ENCODE assay signal across 37 cellular contexts in the genomic region with DNA sequence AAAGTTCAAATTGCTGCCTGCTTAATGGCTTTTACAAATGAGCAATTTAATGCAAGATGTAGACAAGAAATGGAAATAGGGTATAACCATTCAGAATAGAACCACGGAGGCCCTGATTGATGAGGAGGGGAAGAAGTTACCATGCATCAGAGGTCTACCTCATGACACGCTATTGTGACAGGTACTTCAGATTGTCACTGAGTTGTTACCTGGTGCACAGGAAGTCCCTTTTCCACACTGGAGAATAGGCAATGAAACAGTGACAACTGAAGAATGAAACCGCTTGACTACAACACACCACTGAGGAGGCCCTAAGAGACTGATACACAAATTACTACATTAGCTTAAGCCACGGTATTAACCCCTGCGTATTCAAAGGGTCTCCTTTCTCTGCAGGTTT.
"Had no signal": no experiment of that assay in that cellular context is flagged by ENCODE, and none has a peak within 500 bp of the region (broad histone marks: within the 10 kb centered on the region; RNA-seq: fewer than 3 reads in every experiment).

No MANE protein-coding gene starts in this region.

- H3K27ac Mint-ChIP-seq: activated CD4-positive, alpha-beta memory T cell treated with anti-CD3 and anti-CD28 coated beads, Interleukin-2, amount 10 ng/mL, durations not matched to agents 7 days and 5 days; activated CD4-positive, alpha-beta T cell treated with anti-CD3 and anti-CD28 coated beads for 36 hours; activated CD4-positive, alpha-beta T cell treated with anti-CD3 and anti-CD28 coated beads, Interleukin-2, amount 10 ng/mL, durations not matched to agents 7 days and 5 days; activated CD8-positive, alpha-beta memory T cell treated with anti-CD3 and anti-CD28 coated beads, Interleukin-2, amount 10 ng/mL, durations not matched to agents 7 days and 5 days; activated CD8-positive, alpha-beta T cell treated with anti-CD3 and anti-CD28 coated beads, Interleukin-2, amount 10 ng/mL, durations not matched to agents 7 days and 5 days; activated naive CD4-positive, alpha-beta T cell treated with anti-CD3 and anti-CD28 coated beads, Interleukin-2, amount 10 ng/mL, durations not matched to agents 7 days and 5 days; activated naive CD4-positive, alpha-beta T cell treated with anti-CD3 and anti-CD28 coated beads, Interleukin-2, amount 50 U/mL, for 24 hours; activated naive CD8-positive, alpha-beta T cell; activated naive CD8-positive, alpha-beta T cell treated with anti-CD3 and anti-CD28 coated beads, Interleukin-2, amount 10 ng/mL, durations not matched to agents 7 days and 5 days; activated naive CD8-positive, alpha-beta T cell treated with anti-CD3 and anti-CD28 coated beads, Interleukin-2, amount 50 U/mL, for 24 hours; activated T-cell treated with anti-CD3 and anti-CD28 coated beads, Interleukin-2, amount 50 U/mL, for 24 hours; activated T-helper 2 cell treated with anti-CD3 and anti-CD28 coated beads, Interferon-gamma antibody, Interleukin-2, Interleukin-4, amounts not matched to agents 10 μg/mL and 5 μg/mL and 100 μg/mL, durations not matched to agents 14 hours and 24 hours and 36 hours; brain; T-helper 1 cell treated with Interleukin-12 subunit alpha and Interleukin-12 subunit beta and Interleukin-4 antibody, amounts not matched to agents 30 μg/mL and 1 μg/mL, for 36 hours; T-helper 2 cell treated with Interferon-gamma antibody and Interleukin-4, amounts not matched to agents 5 μg/mL and 100 μg/mL, for 36 hours had no signal

- H3K4me3 ChIP-seq: ascending aorta, cardiac muscle cell had no signal

- H3K9me3 Mint-ChIP-seq: activated CD4-positive, alpha-beta T cell treated with anti-CD3 and anti-CD28 coated beads, Interleukin-2, amount 10 ng/mL, durations not matched to agents 7 days and 5 days; activated naive CD4-positive, alpha-beta T cell treated with anti-CD3 and anti-CD28 coated beads, Interleukin-2, amount 50 U/mL, for 24 hours; activated T-helper 2 cell treated with anti-CD3 and anti-CD28 coated beads, Interferon-gamma antibody, Interleukin-2, Interleukin-4, amounts not matched to agents 10 μg/mL and 5 μg/mL and 100 μg/mL, durations not matched to agents 14 hours and 24 hours and 36 hours; T-helper 2 cell treated with Interferon-gamma antibody and Interleukin-4, amounts not matched to agents 5 μg/mL and 100 μg/mL, for 36 hours had no signal

- H3K27ac ChIP-seq: ascending aorta, cardiac muscle cell, VCaP had no signal

- H3K27me3 ChIP-seq: ascending aorta, cardiac muscle cell had no signal

- H3K27me3 Mint-ChIP-seq: activated CD4-positive, alpha-beta memory T cell treated with anti-CD3 and anti-CD28 coated beads, Interleukin-2, amount 10 ng/mL, durations not matched to agents 7 days and 5 days; activated CD8-positive, alpha-beta memory T cell treated with anti-CD3 and anti-CD28 coated beads, Interleukin-2, amount 10 ng/mL, durations not matched to agents 7 days and 5 days; activated naive CD4-positive, alpha-beta T cell treated with anti-CD3 and anti-CD28 coated beads, Interleukin-2, amount 10 ng/mL, durations not matched to agents 7 days and 5 days; activated naive CD8-positive, alpha-beta T cell treated with anti-CD3 and anti-CD28 coated beads, Interleukin-2, amount 10 ng/mL, durations not matched to agents 7 days and 5 days; activated naive CD8-positive, alpha-beta T cell treated with anti-CD3 and anti-CD28 coated beads, Interleukin-2, amount 50 U/mL, for 24 hours; brain had no signal

- H3K36me3 ChIP-seq: ascending aorta, cardiac muscle cell had no signal

- H3K4me1 ChIP-seq: ascending aorta had no signal

- H3K4me1 Mint-ChIP-seq: activated CD4-positive, alpha-beta memory T cell treated with anti-CD3 and anti-CD28 coated beads, Interleukin-2, amount 10 ng/mL, durations not matched to agents 7 days and 5 days; activated CD4-positive, alpha-beta T cell treated with anti-CD3 and anti-CD28 coated beads for 36 hours; activated CD4-positive, alpha-beta T cell treated with anti-CD3 and anti-CD28 coated beads, Interleukin-2, amount 10 ng/mL, durations not matched to agents 7 days and 5 days; activated CD8-positive, alpha-beta memory T cell treated with anti-CD3 and anti-CD28 coated beads, Interleukin-2, amount 10 ng/mL, durations not matched to agents 7 days and 5 days; activated naive CD4-positive, alpha-beta T cell treated with anti-CD3 and anti-CD28 coated beads, Interleukin-2, amount 10 ng/mL, durations not matched to agents 7 days and 5 days; activated naive CD4-positive, alpha-beta T cell treated with anti-CD3 and anti-CD28 coated beads, Interleukin-2, amount 50 U/mL, for 24 hours; activated naive CD8-positive, alpha-beta T cell treated with anti-CD3 and anti-CD28 coated beads, Interleukin-2, amount 10 ng/mL, durations not matched to agents 7 days and 5 days; activated naive CD8-positive, alpha-beta T cell treated with anti-CD3 and anti-CD28 coated beads, Interleukin-2, amount 50 U/mL, for 24 hours; central memory CD8-positive, alpha-beta T cell had no signal

- H3K36me3 Mint-ChIP-seq: activated CD8-positive, alpha-beta memory T cell treated with anti-CD3 and anti-CD28 coated beads, Interleukin-2, amount 10 ng/mL, durations not matched to agents 7 days and 5 days; activated naive CD4-positive, alpha-beta T cell treated with anti-CD3 and anti-CD28 coated beads, Interleukin-2, amount 10 ng/mL, durations not matched to agents 7 days and 5 days; activated naive CD4-positive, alpha-beta T cell treated with anti-CD3 and anti-CD28 coated beads, Interleukin-2, amount 50 U/mL, for 24 hours; activated naive CD8-positive, alpha-beta T cell treated with anti-CD3 and anti-CD28 coated beads, Interleukin-2, amount 10 ng/mL, durations not matched to agents 7 days and 5 days had no signal

- ATAC-seq: activated CD4-positive, alpha-beta T cell treated with anti-CD3 and anti-CD28 coated beads for 36 hours; activated CD4-positive, CD25-positive, alpha-beta regulatory T cell treated with anti-CD3 and anti-CD28 coated beads, Interleukin-2, amount 50 U/mL, for 24 hours; activated CD8-positive, alpha-beta memory T cell treated with anti-CD3 and anti-CD28 coated beads, Interleukin-2, amount 10 ng/mL, durations not matched to agents 7 days and 5 days; activated CD8-positive, alpha-beta T cell treated with anti-CD3 and anti-CD28 coated beads, Interleukin-2, amount 10 ng/mL, durations not matched to agents 7 days and 5 days; activated naive CD8-positive, alpha-beta T cell treated with anti-CD3 and anti-CD28 coated beads, Interleukin-2, amount 50 U/mL, for 24 hours had no signal

- DNase-seq: activated CD4-positive, alpha-beta memory T cell treated with anti-CD3 and anti-CD28 coated beads, Interleukin-2, amount 10 ng/mL, durations not matched to agents 7 days and 5 days; activated CD4-positive, alpha-beta T cell treated with anti-CD3 and anti-CD28 coated beads for 1 hour; activated CD4-positive, alpha-beta T cell treated with anti-CD3 and anti-CD28 coated beads for 36 hours; activated CD4-positive, alpha-beta T cell treated with anti-CD3 and anti-CD28 coated beads for 48 hours; activated CD4-positive, alpha-beta T cell treated with anti-CD3 and anti-CD28 coated beads, Interleukin-2, amount 10 ng/mL, durations not matched to agents 7 days and 5 days; activated CD4-positive, alpha-beta T cell treated with anti-CD3 and anti-CD28 coated beads, Interleukin-2, amount 50 U/mL, for 48 hours; activated CD4-positive, CD25-positive, alpha-beta regulatory T cell; activated CD8-positive, alpha-beta memory T cell treated with anti-CD3 and anti-CD28 coated beads for 24 hours; activated CD8-positive, alpha-beta memory T cell treated with anti-CD3 and anti-CD28 coated beads, Interleukin-2, amount 10 ng/mL, durations not matched to agents 7 days and 5 days; activated CD8-positive, alpha-beta memory T cell treated with anti-CD3 and anti-CD28 coated beads, Interleukin-2, amount 50 U/mL, for 48 hours; activated CD8-positive, alpha-beta T cell treated with anti-CD3 and anti-CD28 coated beads, Interleukin-2, amount 10 ng/mL, durations not matched to agents 7 days and 5 days; activated effector memory CD4-positive, alpha-beta T cell treated with Interleukin-2 at 50 U/mL for 16 hours; activated gamma-delta T cell; activated naive CD4-positive, alpha-beta T cell treated with anti-CD3 and anti-CD28 coated beads, Interleukin-2, amount 10 ng/mL, durations not matched to agents 7 days and 5 days; activated naive CD4-positive, alpha-beta T cell treated with Interleukin-2 at 50 U/mL for 16 hours; activated naive CD8-positive, alpha-beta T cell treated with anti-CD3 and anti-CD28 coated beads, Interleukin-2, amount 10 ng/mL, durations not matched to agents 7 days and 5 days; activated naive CD8-positive, alpha-beta T cell treated with anti-CD3 and anti-CD28 coated beads, Interleukin-2, amount 50 U/mL, for 24 hours; activated T-cell treated with anti-CD3 and anti-CD28 coated beads, Interleukin-2, amount 50 U/mL, for 24 hours; activated T-cell treated with anti-CD3 and anti-CD28 coated beads, Interleukin-2, amount 50 U/mL, for 48 hours; amygdala; anterior cingulate cortex; caudate nucleus; cerebellar nuclear complex; T-helper 1 cell; T-helper 2 cell; T-helper 9 cell had no signal

- H3K4me3 Mint-ChIP-seq: activated CD4-positive, alpha-beta memory T cell treated with anti-CD3 and anti-CD28 coated beads, Interleukin-2, amount 10 ng/mL, durations not matched to agents 7 days and 5 days; activated CD4-positive, alpha-beta T cell treated with anti-CD3 and anti-CD28 coated beads for 36 hours; activated CD4-positive, alpha-beta T cell treated with anti-CD3 and anti-CD28 coated beads, Interleukin-2, amount 10 ng/mL, durations not matched to agents 7 days and 5 days; activated CD8-positive, alpha-beta memory T cell treated with anti-CD3 and anti-CD28 coated beads, Interleukin-2, amount 10 ng/mL, durations not matched to agents 7 days and 5 days; activated CD8-positive, alpha-beta T cell treated with anti-CD3 and anti-CD28 coated beads, Interleukin-2, amount 10 ng/mL, durations not matched to agents 7 days and 5 days; activated naive CD4-positive, alpha-beta T cell treated with anti-CD3 and anti-CD28 coated beads, Interleukin-2, amount 10 ng/mL, durations not matched to agents 7 days and 5 days; activated naive CD4-positive, alpha-beta T cell treated with anti-CD3 and anti-CD28 coated beads, Interleukin-2, amount 50 U/mL, for 24 hours; activated naive CD8-positive, alpha-beta T cell; activated naive CD8-positive, alpha-beta T cell treated with anti-CD3 and anti-CD28 coated beads, Interleukin-2, amount 10 ng/mL, durations not matched to agents 7 days and 5 days; activated naive CD8-positive, alpha-beta T cell treated with anti-CD3 and anti-CD28 coated beads, Interleukin-2, amount 50 U/mL, for 24 hours; activated T-cell treated with anti-CD3 and anti-CD28 coated beads, Interleukin-2, amount 50 U/mL, for 24 hours; brain; central memory CD8-positive, alpha-beta T cell; T-helper 1 cell treated with Interleukin-12 subunit alpha and Interleukin-12 subunit beta and Interleukin-4 antibody, amounts not matched to agents 30 μg/mL and 1 μg/mL, for 36 hours; T-helper 2 cell treated with Interferon-gamma antibody and Interleukin-4, amounts not matched to agents 5 μg/mL and 100 μg/mL, for 36 hours had no signal

- H3K9me3 ChIP-seq: ascending aorta had no signal
